ENCODE assay signal across 12 cellular contexts in the genomic region with DNA sequence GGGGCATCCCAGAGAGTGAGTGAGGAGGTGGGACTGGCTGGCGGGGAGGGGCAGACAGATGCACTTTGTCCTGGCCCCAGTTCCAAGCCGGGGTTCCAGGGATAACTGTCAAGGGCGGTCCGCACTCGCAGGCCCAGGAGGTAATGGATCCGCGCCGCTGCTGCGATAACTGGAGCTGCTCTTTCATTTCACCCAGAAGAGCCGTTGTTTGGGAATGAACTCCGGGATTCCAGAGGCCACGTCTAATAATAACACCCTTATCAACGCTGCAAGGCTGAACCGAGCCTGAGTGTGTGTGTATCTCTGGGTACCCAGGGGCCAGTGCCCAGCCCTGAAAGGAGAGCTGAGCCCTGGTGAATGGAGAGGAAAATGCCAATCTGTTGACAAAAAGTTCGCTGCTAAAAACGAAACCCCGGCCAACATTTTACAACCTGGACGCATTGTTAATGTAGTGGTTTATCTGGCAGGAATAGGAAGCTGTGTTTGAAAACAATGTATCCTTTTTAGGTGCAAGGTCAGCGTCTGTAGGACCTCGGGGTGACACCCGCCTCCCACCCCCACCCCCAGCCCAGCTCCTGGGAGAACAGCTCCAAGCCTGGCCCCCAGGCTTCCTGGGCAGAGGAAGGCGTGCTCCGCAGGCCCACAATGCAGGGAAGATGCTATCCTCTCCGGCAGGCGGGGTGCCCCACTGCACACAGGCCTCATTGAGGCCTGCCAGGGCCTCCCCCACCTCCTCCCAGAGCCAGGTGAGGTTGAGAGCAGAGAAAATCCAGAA.
DNase-seq lines count a peak whose midpoint lies in the region; ATAC-seq and TF ChIP-seq lines count a peak whose summit lies in the region.
"Had no signal": no experiment of that assay in that cellular context is flagged by ENCODE, and none has a peak within 500 bp of the region (broad histone marks: within the 10 kb centered on the region; RNA-seq: fewer than 3 reads in every experiment).

No MANE protein-coding gene starts in this region.

- peaks cover 3% of the 10 kb centered on the region for H3K4me1 Mint-ChIP-seq in activated naive CD4-positive, alpha-beta T cell treated with anti-CD3 and anti-CD28 coated beads for 36 hours (ENCODE audit: low read depth)

- H3K9me3 Mint-ChIP-seq in activated naive CD4-positive, alpha-beta T cell treated with anti-CD3 and anti-CD28 coated beads for 36 hours: peaks cover 4% of the 10 kb centered on the region

- no peak for DNase-seq in activated naive CD4-positive, alpha-beta T cell treated with anti-CD3 and anti-CD28 coated beads for 36 hours
- DNase-seq in activated naive CD4-positive, alpha-beta T cell treated with anti-CD3 and anti-CD28 coated beads, Interleukin-2, amount 50 U/mL, for 16 hours: no peak
- DNase-seq in esophagus muscularis mucosa (ENCODE audit: extremely low spot score): no peak
- DNase-seq in stimulated activated naive CD8-positive, alpha-beta T cell treated with anti-CD3 and anti-CD28 coated beads, Interleukin-15, Interleukin-2, amounts not matched to agents 100 U/mL and 50 U/mL, for 24 hours: no peak
- no peak for DNase-seq in head of caudate nucleus
- DNase-seq: ACHN; activated naive CD4-positive, alpha-beta T cell treated with Interleukin-2 at 50 U/mL for 16 hours; NCI-H510A treated with DMSO at 0.1 percent for 48 hours had no signal

- WGBS in esophagus muscularis mucosa: 32% methylated on average over 20 of the region's 25 CpGs

- peak overlapping the region; percentile 43 for H3K4me3 Mint-ChIP-seq in activated naive CD4-positive, alpha-beta T cell treated with anti-CD3 and anti-CD28 coated beads for 36 hours

- no peak overlapping the region for H3K27ac Mint-ChIP-seq in activated naive CD4-positive, alpha-beta T cell treated with anti-CD3 and anti-CD28 coated beads for 36 hours

- ATAC-seq in stimulated activated naive CD8-positive, alpha-beta T cell treated with anti-CD3 and anti-CD28 coated beads, Interleukin-15, Interleukin-2, amounts not matched to agents 100 U/mL and 50 U/mL, for 24 hours: no peak
- no peak for ATAC-seq in GM18505 (IDR thresholded peaks at IDR 0.05; ENCODE audit: unreplicated experiment)
- ATAC-seq in HG03097 (IDR thresholded peaks at IDR 0.05; ENCODE audit: low FRiP score, unreplicated experiment): no peak

- H3K36me3 ChIP-seq in esophagus muscularis mucosa (no peaks in the 10 kb centered on the region), mucosa of stomach (ENCODE audit: control insufficient read depth, insufficient read depth, low read length) (no peaks in the 10 kb centered on the region)
- H3K36me3 ChIP-seq: HAP-1 had no signal

- no peak for TF ChIP-seq CTCF in esophagus muscularis mucosa (IDR thresholded peaks at IDR 0.05)

- peaks cover 0 to 13% (median 0%) of the 10 kb centered on the region in 4 donors for H3K27me3 ChIP-seq in esophagus muscularis mucosa
- no peaks in the 10 kb centered on the region for H3K27me3 ChIP-seq in mucosa of stomach (ENCODE audit: control insufficient read depth, insufficient read depth, low read length)

- peaks cover 0 to 9% (median 3%) of the 10 kb centered on the region in 4 donors for H3K9me3 ChIP-seq in esophagus muscularis mucosa
- no peaks in the 10 kb centered on the region for H3K9me3 ChIP-seq in mucosa of stomach (ENCODE audit: control insufficient read depth, low read length)
- H3K9me3 ChIP-seq: HAP-1 had no signal

- TF ChIP-seq POLR2A in esophagus muscularis mucosa (IDR thresholded peaks at IDR 0.05; ENCODE audit: low read depth) (no peak), GM18505 (IDR thresholded peaks at IDR 0.05; ENCODE audit: borderline replicate concordance, extremely low read depth, insufficient read depth, insufficient read length) (no peak)

- H3K27me3 Mint-ChIP-seq in activated naive CD4-positive, alpha-beta T cell treated with anti-CD3 and anti-CD28 coated beads for 36 hours (ENCODE audit: low read depth): peaks cover 2% of the 10 kb centered on the region

- no peak for TF ChIP-seq EP300 in esophagus muscularis mucosa (IDR thresholded peaks at IDR 0.05)

- intact Hi-C loops in activated naive CD4-positive, alpha-beta T cell treated with anti-CD3 and anti-CD28 coated beads for 36 hours (cut with micrococcal nuclease): no loop called here
- intact Hi-C loops in esophagus muscularis mucosa (cut with DNase I) (no loop called here), head of caudate nucleus (cut with DNase I) (no loop called here)

- H3K4me3 ChIP-seq in esophagus muscularis mucosa: peak overlapping the region; percentile 18 to 39 (median 24)
- no peak overlapping the region for H3K4me3 ChIP-seq in mucosa of stomach (ENCODE audit: low read length)
- H3K4me3 ChIP-seq: HAP-1 had no signal

- H3K4me1 ChIP-seq in esophagus muscularis mucosa (peaks cover 0 to 10% (median 4%) of the 10 kb centered on the region in 4 donors), mucosa of stomach (ENCODE audit: control insufficient read depth, insufficient read depth, low read length) (no peaks in the 10 kb centered on the region)
- H3K4me1 ChIP-seq: HAP-1 had no signal

- no peak overlapping the region for H3K27ac ChIP-seq in esophagus muscularis mucosa (replicated peaks in 1 of 4)

- no peaks in the 10 kb centered on the region for H3K36me3 Mint-ChIP-seq in activated naive CD4-positive, alpha-beta T cell treated with anti-CD3 and anti-CD28 coated beads for 36 hours (ENCODE audit: low read depth)

- CTCF ChIA-PET in activated naive CD4-positive, alpha-beta T cell treated with anti-CD3 and anti-CD28 coated beads for 36 hours (lab: Charles Lee): no interaction called here

- peak overlapping the region; percentile 12 for H3K9ac ChIP-seq in mucosa of stomach (ENCODE audit: low read length)
